In genomic region chr5:17218353-17219005, GRCh38 we compare ENCODE assay signal across 10 cellular contexts.
A peak's percentile ranks its signal among the peaks of the same experiment; 100 is the strongest.
DNase-seq lines count a peak whose midpoint lies in the region; TF ChIP-seq lines count a peak whose summit lies in the region.
"Had no signal": no experiment of that assay in that cellular context is flagged by ENCODE, and none has a peak within 500 bp of the region (broad histone marks: within the 10 kb centered on the region; RNA-seq: fewer than 3 reads in every experiment).

No MANE protein-coding gene starts in this region.

- H3K4me3 ChIP-seq in HAP-1 = peak overlapping the region; percentile 65
- peak overlapping the region; percentile 75 to 76 for H3K4me3 ChIP-seq in tibial artery

- H3K9me3 ChIP-seq in HAP-1 (no peaks in the 10 kb centered on the region), tibial artery (no peaks in the 10 kb centered on the region)

- H3K27ac ChIP-seq in tibial artery = peak overlapping the region; percentile 84 to 85
- H3K27ac ChIP-seq: C4-2B had no signal

- H3K36me3 ChIP-seq in HAP-1 (replicated peaks) (no peaks in the 10 kb centered on the region), tibial artery (no peaks in the 10 kb centered on the region)

- no peak for TF ChIP-seq CTCF in tibial artery (IDR thresholded peaks at IDR 0.05)

- in situ Hi-C loops in HAP-1 (cut with MboI; ENCODE audit: low sequenced_read_pairs) = loop anchor here (5.0 to 25.0 kb wide), 3 partner anchors 756 to 1089 kb away; partner anchors contain the start of gene ZNF622

- DNase-seq in NCI-H1417 (lab: John Stamatoyannopoulos, UW) (peak in 2 of 3 experiments; percentile 76 to 91), NCI-H1417 treated with DMSO at 0.1 percent for 48 hours (lab: John Stamatoyannopoulos, UW) (no peak), HAP-1 (ENCODE audit: low spot score in 2 of 2) (peak; percentile 55 to 62), NCI-H748 (lab: John Stamatoyannopoulos, UW; ENCODE audit: unreplicated experiment) (peak; percentile 92), dedifferentiated amniotic fluid mesenchymal stem cell (ENCODE audit: extremely low spot score) (peak; percentile 48), medulla oblongata (ENCODE audit: extremely low spot score) (peak; percentile 30), tibial artery (peak; percentile 54 to 71), NCI-H2029 treated with DMSO at 0.1 percent for 48 hours (lab: John Stamatoyannopoulos, UW) (no peak)
- DNase-seq: activated naive CD8-positive, alpha-beta T cell treated with anti-CD3 and anti-CD28 coated beads, Interleukin-2, amount 10 ng/mL, durations not matched to agents 7 days and 5 days had no signal

- intact Hi-C loops in tibial artery (cut with DNase I; ENCODE audit: low total_unique reads) = loop anchor here (10.0 kb wide), 1 partner anchor 1066 kb away; no protein-coding TSS in a partner anchor

- H3K4me1 ChIP-seq in HAP-1 (peaks cover 59% of the 10 kb centered on the region), tibial artery (peaks cover 0 to 29% (median 17%) of the 10 kb centered on the region in 4 donors)

- H3K27me3 ChIP-seq in HAP-1 (ENCODE audit: low read depth) = no peaks in the 10 kb centered on the region
- no peaks in the 10 kb centered on the region for H3K27me3 ChIP-seq in tibial artery

Comparison
In these comparisons a context has a peak if more than half of its experiments do, and no peak if none do; other contexts are left out.
1. DNase-seq: peak in NCI-H1417 (2 of 3), HAP-1 (2 of 2), NCI-H748 (single experiment), dedifferentiated amniotic fluid mesenchymal stem cell (single experiment), medulla oblongata (single experiment) and tibial artery (2 of 2); none in NCI-H1417 treated with DMSO at 0.1 percent for 48 hours (single experiment) and NCI-H2029 treated with DMSO at 0.1 percent for 48 hours (single experiment).